In the genomic region with DNA sequence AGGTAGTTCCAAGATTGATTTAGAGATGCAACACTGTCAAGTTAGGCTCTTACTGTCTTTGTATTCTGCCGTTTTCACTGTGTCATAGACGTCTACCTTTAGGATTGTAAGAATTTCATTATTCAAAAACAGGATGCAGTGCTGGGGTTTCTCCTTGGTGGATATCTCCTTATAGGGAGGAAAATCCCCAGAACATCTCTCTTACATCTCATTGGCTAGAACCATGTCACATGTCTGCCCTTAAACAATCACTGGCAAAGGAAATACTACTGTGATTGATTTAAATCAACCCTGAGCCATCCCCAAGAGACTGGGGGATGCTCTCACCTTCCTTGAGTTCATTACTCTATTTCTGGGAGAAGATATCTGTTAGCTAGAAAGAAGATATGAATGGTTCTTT, we compare ENCODE assay signal across 25 cellular contexts. TPM values are rescaled to one million over a fixed set of nuclear protein-coding genes. Genes with fewer than 3 reads are reported as not detected.
"Had no signal": no experiment of that assay in that cellular context is flagged by ENCODE, and none has a peak within 500 bp of the region (broad histone marks: within the 10 kb centered on the region; RNA-seq: fewer than 3 reads in every experiment).

No MANE protein-coding gene starts in this region.

- H3K4me3 ChIP-seq: cardiac muscle cell, MG63 had no signal

- H3K27me3 ChIP-seq: brain microvascular endothelial cell, cardiac muscle cell, MG63 had no signal

- H3K27ac ChIP-seq: brain microvascular endothelial cell, cardiac muscle cell, VCaP had no signal

- ATAC-seq: activated CD8-positive, alpha-beta T cell treated with anti-CD3 and anti-CD28 coated beads, Interleukin-2, amount 10 ng/mL, durations not matched to agents 7 days and 5 days; T-helper 17 cell had no signal

- H3K36me3 ChIP-seq: brain microvascular endothelial cell had no signal

- H3K27ac Mint-ChIP-seq: activated CD8-positive, alpha-beta T cell treated with anti-CD3 and anti-CD28 coated beads, Interleukin-2, amount 10 ng/mL, durations not matched to agents 7 days and 5 days; activated naive CD8-positive, alpha-beta T cell treated with anti-CD3 and anti-CD28 coated beads for 36 hours had no signal

- H3K9me3 Mint-ChIP-seq: activated naive CD8-positive, alpha-beta T cell treated with anti-CD3 and anti-CD28 coated beads for 36 hours had no signal

- FAIRE-seq: TTC549 had no signal

- H3K9me3 ChIP-seq: MG63 had no signal

- H3K27me3 Mint-ChIP-seq: activated naive CD8-positive, alpha-beta T cell treated with anti-CD3 and anti-CD28 coated beads for 36 hours; T-helper 17 cell had no signal

- H3K4me3 Mint-ChIP-seq: activated CD8-positive, alpha-beta T cell treated with anti-CD3 and anti-CD28 coated beads, Interleukin-2, amount 10 ng/mL, durations not matched to agents 7 days and 5 days; activated naive CD8-positive, alpha-beta T cell treated with anti-CD3 and anti-CD28 coated beads for 36 hours; T-helper 17 cell had no signal

- DNase-seq: activated CD4-positive, alpha-beta T cell treated with anti-CD3 and anti-CD28 coated beads for 4 hours; activated CD8-positive, alpha-beta memory T cell treated with anti-CD3 and anti-CD28 coated beads, Interleukin-2, amount 50 U/mL, for 48 hours; activated CD8-positive, alpha-beta T cell treated with anti-CD3 and anti-CD28 coated beads, Interleukin-2, amount 10 ng/mL, durations not matched to agents 7 days and 5 days; activated effector memory CD4-positive, alpha-beta T cell treated with anti-CD3 and anti-CD28 coated beads, Interleukin-2, amount 50 U/mL, for 16 hours; activated naive CD4-positive, alpha-beta T cell treated with Interleukin-2 at 50 U/mL for 16 hours; activated naive CD8-positive, alpha-beta T cell treated with anti-CD3 and anti-CD28 coated beads for 36 hours; activated T-cell treated with anti-CD3 and anti-CD28 coated beads, Interleukin-2, amount 50 U/mL, for 1 hour; brain microvascular endothelial cell; MG63; MV-4-11; NCI-H1092 treated with DMSO at 0.1 percent for 48 hours; NCI-H1417 treated with DMSO at 0.1 percent for 48 hours; NCI-H1694; NCI-H2029 treated with DMSO at 0.1 percent for 48 hours; NCI-H345; NCI-H510A; NCI-H526 treated with DMSO at 0.1 percent for 48 hours; NCI-H82; SIG-M5; T-helper 17 cell; T1000 had no signal

RNA-seq across cellular contexts. Expression of a gene that starts 56.0 kb away (rescaled TPM):
- total RNA-seq: OCI-LY7 had no signal
- polyA plus RNA-seq: cardiac muscle cell had no signal
